8 cellular contexts compared by ENCODE assay signal in genomic region chr7:44572771-44573170, GRCh38. TPM values are rescaled to one million over a fixed set of nuclear protein-coding genes. Genes with fewer than 3 reads are reported as not detected.
DNase-seq lines count a peak whose midpoint lies in the region; ATAC-seq and TF ChIP-seq lines count a peak whose summit lies in the region.

No MANE protein-coding gene starts in this region.

- H3K27me3 ChIP-seq in NT2/D1 (ENCODE audit: insufficient read depth, insufficient read length) (no peaks in the 10 kb centered on the region), endodermal cell (ENCODE audit: control insufficient read depth, insufficient read depth, low read length, poor library complexity, severe bottlenecking) (no peaks in the 10 kb centered on the region), neuronal stem cell (ENCODE audit: control insufficient read depth in 3 of 3, insufficient read depth in 3 of 3, low read depth in 1 of 3, low read length in 3 of 3) (no peaks in the 10 kb centered on the region)

- peak overlapping the region; percentile 90 for H3K4me2 ChIP-seq in neuronal stem cell (ENCODE audit: insufficient read depth, low read length, poor library complexity, severe bottlenecking)

- H3K36me3 Mint-ChIP-seq in endodermal cell (ENCODE audit: low read depth) = peaks cover 58% of the 10 kb centered on the region

- no peak overlapping the region for H3K23ac ChIP-seq in neuronal stem cell (ENCODE audit: low read depth, low read length, poor library complexity)

- peaks cover 17% of the 10 kb centered on the region for H3K4me1 Mint-ChIP-seq in endodermal cell

- H3K36me3 ChIP-seq in NT2/D1 (ENCODE audit: insufficient read depth, insufficient read length, low read length) = peaks cover 79% of the 10 kb centered on the region
- peaks cover 57% of the 10 kb centered on the region for H3K36me3 ChIP-seq in endodermal cell (ENCODE audit: control insufficient read depth, insufficient read depth, low read length)
- H3K36me3 ChIP-seq in neuronal stem cell (replicated peaks in 1 of 2; ENCODE audit: control insufficient read depth in 2 of 2, insufficient read depth in 2 of 2, low read length in 2 of 2) = peaks cover 53 to 76% of the 10 kb centered on the region in 2 donors

- ATAC-seq in HG03097 (IDR thresholded peaks at IDR 0.05; ENCODE audit: low FRiP score, unreplicated experiment) (no peak), HG03159 (IDR thresholded peaks at IDR 0.05; ENCODE audit: unreplicated experiment) (no peak)

- H3K9me3 ChIP-seq in NT2/D1 (ENCODE audit: insufficient read depth, low read length) (no peaks in the 10 kb centered on the region), endodermal cell (ENCODE audit: control insufficient read depth, low read length) (no peaks in the 10 kb centered on the region), neuronal stem cell (replicated peaks in 1 of 2; ENCODE audit: control insufficient read depth in 2 of 2, insufficient read depth in 1 of 2, low read depth in 1 of 2, low read length in 2 of 2) (no peaks in the 10 kb centered on the region)

- peaks cover 14% of the 10 kb centered on the region for H3K79me1 ChIP-seq in neuronal stem cell (ENCODE audit: low read depth, low read length)

- H3K4me3 ChIP-seq in NT2/D1 (ENCODE audit: insufficient read length, low read depth) (peak overlapping the region; percentile 98), endodermal cell (ENCODE audit: low read length) (peak overlapping the region; percentile 88), neuronal stem cell (ENCODE audit: low read length in 2 of 2) (peak overlapping the region; percentile 31 to 58)

- no peak overlapping the region for H3K14ac ChIP-seq in neuronal stem cell (ENCODE audit: low read length)

- peak overlapping the region; percentile 91 for H3K27ac ChIP-seq in C4-2B
- H3K27ac ChIP-seq in endodermal cell (ENCODE audit: low read depth, low read length) = no peak overlapping the region
- no peak overlapping the region for H3K27ac ChIP-seq in neuronal stem cell (replicated peaks; ENCODE audit: low read length)

- H3K27me3 Mint-ChIP-seq in endodermal cell (ENCODE audit: insufficient read depth) = no peaks in the 10 kb centered on the region

- H2BK120ac ChIP-seq in neuronal stem cell (ENCODE audit: low read depth, low read length) = no peak overlapping the region

- no peak overlapping the region for H2AK5ac ChIP-seq in neuronal stem cell (ENCODE audit: low read depth, low read length)

- peak overlapping the region; percentile 99 for H3K9ac ChIP-seq in NT2/D1 (ENCODE audit: insufficient read length, low read depth)
- H3K9ac ChIP-seq in endodermal cell (ENCODE audit: extremely low read depth, low read length, poor library complexity, severe bottlenecking) = peak overlapping the region; percentile 80
- H3K9ac ChIP-seq in neuronal stem cell (ENCODE audit: low read depth, low read length, poor library complexity) = no peak overlapping the region

- no peak for DNase-seq in NT2/D1 (ENCODE audit: low read depth, low spot score)
- DNase-seq in endodermal cell = peak; percentile 32
- DNase-seq in neuronal stem cell (ENCODE audit: low spot score) = no peak
- DNase-seq in NCI-H1092 treated with DMSO at 0.1 percent for 48 hours (lab: John Stamatoyannopoulos, UW) = no peak
- no peak for DNase-seq in NCI-H1930 (lab: John Stamatoyannopoulos, UW)

- no peak overlapping the region for H2BK15ac ChIP-seq in neuronal stem cell (ENCODE audit: low read length)

- no peak overlapping the region for H3K4ac ChIP-seq in neuronal stem cell (ENCODE audit: low read length)

- TF ChIP-seq CTCF in C4-2B (conservative IDR thresholded peaks at IDR 0.05) = no peak
- TF ChIP-seq CTCF in endodermal cell (conservative IDR thresholded peaks at IDR 0.05) = no peak

- H3K4me3 Mint-ChIP-seq in endodermal cell = peak overlapping the region; percentile 94

- no peak overlapping the region for H2BK12ac ChIP-seq in neuronal stem cell (ENCODE audit: low read length)

- H3K9me3 Mint-ChIP-seq in endodermal cell = no peaks in the 10 kb centered on the region

- no peak overlapping the region for H2BK5ac ChIP-seq in neuronal stem cell (ENCODE audit: low read length)

- H4K8ac ChIP-seq in neuronal stem cell (ENCODE audit: low read depth, low read length) = no peak overlapping the region

- H4K91ac ChIP-seq in neuronal stem cell (ENCODE audit: low read depth, low read length, poor library complexity) = no peak overlapping the region

- no peak overlapping the region for H3K18ac ChIP-seq in neuronal stem cell (ENCODE audit: low read length)

- peaks cover 5% of the 10 kb centered on the region for H3K4me1 ChIP-seq in NT2/D1 (ENCODE audit: insufficient read depth, insufficient read length)
- H3K4me1 ChIP-seq in endodermal cell (ENCODE audit: control insufficient read depth, insufficient read depth, low read length) = peaks cover 6% of the 10 kb centered on the region
- peaks cover 6 to 9% of the 10 kb centered on the region in 2 donors for H3K4me1 ChIP-seq in neuronal stem cell (ENCODE audit: control insufficient read depth in 2 of 2, insufficient read depth in 1 of 2, low read depth in 1 of 2, low read length in 2 of 2)

- 80 to 81% methylated on average over 4 to 5 of the region's 5 CpGs for WGBS in endodermal cell (ENCODE audit: insufficient coverage in 1 of 2, insufficient read length in 1 of 2), 2 experiments
- no CpG with 5 or more reads among the region's 5 CpGs for WGBS in neuronal stem cell (ENCODE audit: extremely low coverage in 2 of 2, insufficient read length in 2 of 2, insufficient replicate concordance in 1 of 2), 2 donors

- peak overlapping the region; percentile 96 for H3K27ac Mint-ChIP-seq in endodermal cell

- no peak overlapping the region for H2AFZ ChIP-seq in neuronal stem cell (ENCODE audit: low read length)

RNA-seq across cellular contexts. Expression of gene DDX56, which starts 0.9 kb away (rescaled TPM):
- total RNA-seq in endodermal cell = 10 to 100 TPM; 73.6 to 79.2 TPM
- polyA plus RNA-seq in endodermal cell (2013, experiment 1 of 2) = 66.7 TPM
- 57.5 TPM for polyA plus RNA-seq in endodermal cell (2013, experiment 2 of 2)
- 43.0 TPM for polyA plus RNA-seq in neuronal stem cell (2013, experiment 1 of 2)
- 42.3 TPM for polyA plus RNA-seq in neuronal stem cell (2013, experiment 2 of 2)

RNA-seq across cellular contexts. Expression of gene TMED4, which starts 9.3 kb away (rescaled TPM):
- total RNA-seq in endodermal cell = 100 to 1,000 TPM in 1 of 2 donors, 10 to 100 TPM in 1; 75.4 to 109 TPM
- 105 TPM for polyA plus RNA-seq in endodermal cell (2013, experiment 1 of 2)
- 95.6 TPM for polyA plus RNA-seq in endodermal cell (2013, experiment 2 of 2)
- 59.8 TPM for polyA plus RNA-seq in neuronal stem cell (2013, experiment 1 of 2)
- 59.6 TPM for polyA plus RNA-seq in neuronal stem cell (2013, experiment 2 of 2)

RNA-seq across cellular contexts. Expression of gene NPC1L1, which starts 31.6 kb away (rescaled TPM):
- 1 to 10 TPM; 2.7 to 3.1 TPM for total RNA-seq in endodermal cell
- 0.85 TPM for polyA plus RNA-seq in endodermal cell (2013, experiment 1 of 2)
- polyA plus RNA-seq in endodermal cell (2013, experiment 2 of 2) = 0.70 TPM
- polyA plus RNA-seq in neuronal stem cell (2013, experiment 1 of 2) = 0.14 TPM
- polyA plus RNA-seq in neuronal stem cell (2013, experiment 2 of 2) = 0.15 TPM

RNA-seq across cellular contexts. Expression of gene OGDH, which starts 33.7 kb away (rescaled TPM):
- 10 to 100 TPM; 82.5 to 96.0 TPM for total RNA-seq in endodermal cell
- 42.6 TPM for polyA plus RNA-seq in endodermal cell (2013, experiment 1 of 2)
- polyA plus RNA-seq in endodermal cell (2013, experiment 2 of 2) = 42.7 TPM
- polyA plus RNA-seq in neuronal stem cell (2013, experiment 1 of 2) = 31.6 TPM
- 31.1 TPM for polyA plus RNA-seq in neuronal stem cell (2013, experiment 2 of 2)

Comparison
In these comparisons a context has a peak if more than half of its experiments do, and no peak if none do; other contexts are left out.
1. H3K4me3 ChIP-seq: peak in every context shown above with its lines; median percentile 98 in NT2/D1; 88 in endodermal cell; 44 in neuronal stem cell.